ENCODE assay signal across 14 cellular contexts in the genomic region with DNA sequence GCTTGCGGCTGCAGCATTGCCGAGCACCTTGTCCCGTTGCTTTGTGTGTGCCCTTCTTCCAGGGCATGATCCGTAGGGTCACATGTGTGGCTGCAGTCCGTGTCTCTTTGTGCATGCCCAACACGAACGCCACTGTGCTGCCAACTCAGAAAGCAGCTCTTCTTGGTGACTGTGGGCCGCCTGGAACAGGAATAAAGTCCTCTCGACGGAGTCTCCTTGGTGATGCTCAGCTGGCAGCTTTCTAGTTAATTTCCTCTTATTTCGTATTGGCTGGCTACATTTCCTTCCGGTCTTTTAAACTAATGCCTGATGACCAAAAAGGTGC.
"Had no signal": no experiment of that assay in that cellular context is flagged by ENCODE, and none has a peak within 500 bp of the region (broad histone marks: within the 10 kb centered on the region; RNA-seq: fewer than 3 reads in every experiment).

No MANE protein-coding gene starts in this region.

- H3K27ac ChIP-seq: cardiac muscle cell, coronary artery, gastroesophageal sphincter had no signal

- DNase-seq: activated CD4-positive, alpha-beta T cell treated with anti-CD3 and anti-CD28 coated beads, Interleukin-2, amount 50 U/mL, for 4 hours; activated gamma-delta T cell treated with Interleukin-2 at 50 U/mL for 16 hours; activated T-cell treated with anti-CD3 and anti-CD28 coated beads, Interleukin-2, amount 50 U/mL, for 1 hour; effector memory CD4-positive, alpha-beta T cell; mammary epithelial cell; retina; SHP77 treated with DMSO at 0.1 percent for 48 hours; stimulated activated CD4-positive, alpha-beta T cell treated with anti-CD3 and anti-CD28 coated beads, Interleukin-4, amount 100 ng/mL, for 24 hours had no signal

- H3K27ac Mint-ChIP-seq: natural killer cell treated with Interleukin-12 subunit alpha and Interleukin-12 subunit beta and Interleukin-15 and Interleukin-18, amount 100 ng/mL, for 72 hours; T-helper 2 cell treated with Interferon-gamma antibody and Interleukin-4, amounts not matched to agents 5 μg/mL and 100 μg/mL, for 36 hours had no signal

- H3K4me3 Mint-ChIP-seq: natural killer cell treated with Interleukin-12 subunit alpha and Interleukin-12 subunit beta and Interleukin-15 and Interleukin-18, amount 100 ng/mL, for 72 hours; T-helper 2 cell treated with Interferon-gamma antibody and Interleukin-4, amounts not matched to agents 5 μg/mL and 100 μg/mL, for 36 hours had no signal

- H3K27me3 Mint-ChIP-seq: natural killer cell treated with Interleukin-12 subunit alpha and Interleukin-12 subunit beta and Interleukin-15 and Interleukin-18, amount 100 ng/mL, for 72 hours had no signal

- ATAC-seq: activated CD4-positive, CD25-positive, alpha-beta regulatory T cell treated with anti-CD3 and anti-CD28 coated beads, Interleukin-2, amount 50 U/mL, for 24 hours; natural killer cell treated with Interleukin-12 subunit alpha and Interleukin-12 subunit beta and Interleukin-15 and Interleukin-18, amount 100 ng/mL, for 72 hours had no signal
